ENCODE assay signal across 1 cellular context in the genomic region with DNA sequence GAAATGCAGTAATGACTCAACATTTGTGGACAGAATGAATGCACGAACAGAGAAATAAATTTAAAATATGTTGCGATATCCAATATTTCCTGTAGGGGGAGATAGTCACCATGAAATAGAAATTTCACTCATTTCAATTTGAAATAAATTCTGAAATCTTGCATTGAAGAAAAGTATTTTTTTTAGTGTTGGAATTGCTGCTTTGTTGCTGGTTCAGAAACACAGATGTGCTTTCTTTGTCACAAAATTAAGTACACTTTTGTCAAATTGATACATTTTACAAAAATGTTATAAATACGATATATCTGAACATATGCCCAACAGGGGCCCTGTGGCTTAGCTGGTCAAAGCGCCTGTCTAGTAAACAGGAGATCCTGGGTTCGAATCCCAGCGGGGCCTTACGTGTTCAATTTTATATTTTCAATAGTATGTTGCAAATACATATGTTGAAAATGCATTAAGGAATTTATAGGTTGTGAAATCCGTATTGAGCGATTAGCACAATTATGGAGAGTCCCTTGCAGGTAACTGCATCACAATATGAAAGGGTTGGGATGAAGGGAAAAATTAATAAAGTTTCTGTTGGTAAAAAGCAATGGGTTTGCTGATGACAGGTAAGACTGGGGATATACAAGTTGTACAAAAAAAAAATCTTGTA.
TF ChIP-seq lines count a peak whose summit lies in the region.

No MANE protein-coding gene starts in this region.

TF ChIP-seq in SK-N-SH treated with all-trans-retinoic acid at 6 μM for 48 hours, 23 proteins besides CTCF, POLR2A, EP300 and RAD21 (continued from another document):
- no peak for TF ChIP-seq ZFP3 (CRISPR knock-in tag; IDR thresholded peaks at IDR 0.05)
- TF ChIP-seq ISL1 (CRISPR knock-in tag; IDR thresholded peaks at IDR 0.05): no peak
